In genomic region chr17:76726766-76727718, GRCh38 we compare ENCODE assay signal across 1 cellular context.
TF ChIP-seq lines count a peak whose summit lies in the region.

Gene METTL23, plus strand, starts transcription at chr17:76726839. Its CDS starts 2,872 bp downstream, at chr17:76729711.

TF ChIP-seq in HepG2, 621 proteins besides CTCF, POLR2A, EP300 and RAD21 (continued from another document and continues in another):
- TF ChIP-seq JUND (CRISPR knock-in tag; IDR thresholded peaks at IDR 0.05) (peak; percentile 51; the same call in 1 of the 2 replicates), TRIM22 (IDR thresholded peaks at IDR 0.05) (no peak), KLF6 (CRISPR knock-in tag; IDR thresholded peaks at IDR 0.05) (peak; percentile 70; the same call in 1 of the 2 replicates), ZNF616 (CRISPR knock-in tag; IDR thresholded peaks at IDR 0.05; ENCODE audit: low read depth) (peak; percentile 22; the same call in 1 of the 2 replicates), ZNF343 (CRISPR knock-in tag; IDR thresholded peaks at IDR 0.05) (no peak), SYNCRIP (IDR thresholded peaks at IDR 0.05; ENCODE audit: insufficient read depth, low read depth, low read length) (no peak), ZNF382 (CRISPR knock-in tag; IDR thresholded peaks at IDR 0.05; ENCODE audit: borderline replicate concordance) (no peak), JDP2 (CRISPR knock-in tag; IDR thresholded peaks at IDR 0.05; ENCODE audit: borderline replicate concordance) (0 out of 2 replicates have a peak, but pooled peaks have one; percentile 59), U2AF2 (IDR thresholded peaks at IDR 0.05; ENCODE audit: low read depth, low read length) (no peak), CHD4 (IDR thresholded peaks at IDR 0.05; ENCODE audit: borderline replicate concordance, low read length) (no peak), ELK4 (CRISPR knock-in tag; IDR thresholded peaks at IDR 0.05; ENCODE audit: borderline replicate concordance) (peak; percentile 91; the same call in 1 of the 2 replicates), KDM5A (IDR thresholded peaks at IDR 0.05; ENCODE audit: borderline replicate concordance, low read length) (peak; percentile 93), SP4 (CRISPR knock-in tag; IDR thresholded peaks at IDR 0.05) (no peak; the same call in 1 of the 2 replicates), KLF15 (CRISPR knock-in tag; IDR thresholded peaks at IDR 0.05; ENCODE audit: borderline replicate concordance) (0 out of 2 replicates have a peak, but pooled peaks have one; percentile 59), PRDM15 (CRISPR knock-in tag; IDR thresholded peaks at IDR 0.05) (peak; percentile 30; the same call in 1 of the 2 replicates), ZBTB2 (CRISPR knock-in tag; IDR thresholded peaks at IDR 0.05; ENCODE audit: low read depth) (peak; percentile 37; the same call in 1 of the 2 replicates), MYNN (CRISPR knock-in tag; IDR thresholded peaks at IDR 0.05; ENCODE audit: low read depth) (0 out of 2 replicates have a peak, but pooled peaks have one; percentile 24), ZNF180 (CRISPR knock-in tag; IDR thresholded peaks at IDR 0.05; ENCODE audit: borderline replicate concordance, low read depth) (0 out of 2 replicates have a peak, but pooled peaks have one; percentile 16), RFX1 (IDR thresholded peaks at IDR 0.05) (no peak), PAX8 (CRISPR knock-in tag; IDR thresholded peaks at IDR 0.05; ENCODE audit: borderline replicate concordance) (no peak), BATF2 (CRISPR knock-in tag; IDR thresholded peaks at IDR 0.05) (peak; percentile 76; the same call in 1 of the 2 replicates), IRX3 (CRISPR knock-in tag; IDR thresholded peaks at IDR 0.05; ENCODE audit: borderline replicate concordance, low read depth) (no peak; the same call in 1 of the 2 replicates), ZNF614 (CRISPR knock-in tag; IDR thresholded peaks at IDR 0.05; ENCODE audit: borderline replicate concordance) (peak; percentile 65; the same call in 1 of the 2 replicates), ZNF337 (CRISPR knock-in tag; IDR thresholded peaks at IDR 0.05; ENCODE audit: borderline replicate concordance, low read depth) (no peak), ZNF362 (CRISPR knock-in tag; IDR thresholded peaks at IDR 0.05; ENCODE audit: borderline replicate concordance) (peak; percentile 28; the same call in 1 of the 2 replicates), ZFP36 (IDR thresholded peaks at IDR 0.05; ENCODE audit: borderline replicate concordance, low read depth, low read length, partially characterized antibody) (no peak), ETV6 (CRISPR knock-in tag; conservative IDR thresholded peaks at IDR 0.05) (peak; percentile 80), NFATC3 (CRISPR knock-in tag; IDR thresholded peaks at IDR 0.05) (no peak), ZFP82 (CRISPR knock-in tag; IDR thresholded peaks at IDR 0.05; ENCODE audit: borderline replicate concordance) (peak; percentile 94), XRCC5 (optimal IDR thresholded peaks at IDR 0.05; ENCODE audit: low read length) (peak; percentile 70), ZNF781 (CRISPR knock-in tag; IDR thresholded peaks at IDR 0.05; ENCODE audit: borderline replicate concordance, not compliant biosample characterization) (peak; percentile 91), ZNF670 (CRISPR knock-in tag; IDR thresholded peaks at IDR 0.05; ENCODE audit: borderline replicate concordance) (peak; percentile 83), CCAR2 (optimal IDR thresholded peaks at IDR 0.05; ENCODE audit: low read depth, low read length) (no peak), TBL1XR1 (IDR thresholded peaks at IDR 0.05; ENCODE audit: borderline replicate concordance, low read length, partially characterized antibody) (peak; percentile 22), ZKSCAN8 (CRISPR knock-in tag; IDR thresholded peaks at IDR 0.05; ENCODE audit: borderline replicate concordance) (0 out of 2 replicates have a peak, but pooled peaks have one; percentile 12), DZIP1 (CRISPR knock-in tag; IDR thresholded peaks at IDR 0.05) (no peak), ZBTB8A (CRISPR knock-in tag; IDR thresholded peaks at IDR 0.05; ENCODE audit: borderline replicate concordance, low read depth) (peak; percentile 20; the same call in 1 of the 2 replicates), HCFC1 (IDR thresholded peaks at IDR 0.05; ENCODE audit: low read depth, low read length) (no peak)
- TF ChIP-seq, protein P1, sequence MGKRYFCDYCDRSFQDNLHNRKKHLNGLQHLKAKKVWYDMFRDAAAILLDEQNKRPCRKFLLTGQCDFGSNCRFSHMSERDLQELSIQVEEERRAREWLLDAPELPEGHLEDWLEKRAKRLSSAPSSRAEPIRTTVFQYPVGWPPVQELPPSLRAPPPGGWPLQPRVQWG (CRISPR knock-in tag; IDR thresholded peaks at IDR 0.05; ENCODE audit: borderline replicate concordance, low read depth), result no peak; the same call in 1 of the 2 replicates
- TF ChIP-seq, protein P2, sequence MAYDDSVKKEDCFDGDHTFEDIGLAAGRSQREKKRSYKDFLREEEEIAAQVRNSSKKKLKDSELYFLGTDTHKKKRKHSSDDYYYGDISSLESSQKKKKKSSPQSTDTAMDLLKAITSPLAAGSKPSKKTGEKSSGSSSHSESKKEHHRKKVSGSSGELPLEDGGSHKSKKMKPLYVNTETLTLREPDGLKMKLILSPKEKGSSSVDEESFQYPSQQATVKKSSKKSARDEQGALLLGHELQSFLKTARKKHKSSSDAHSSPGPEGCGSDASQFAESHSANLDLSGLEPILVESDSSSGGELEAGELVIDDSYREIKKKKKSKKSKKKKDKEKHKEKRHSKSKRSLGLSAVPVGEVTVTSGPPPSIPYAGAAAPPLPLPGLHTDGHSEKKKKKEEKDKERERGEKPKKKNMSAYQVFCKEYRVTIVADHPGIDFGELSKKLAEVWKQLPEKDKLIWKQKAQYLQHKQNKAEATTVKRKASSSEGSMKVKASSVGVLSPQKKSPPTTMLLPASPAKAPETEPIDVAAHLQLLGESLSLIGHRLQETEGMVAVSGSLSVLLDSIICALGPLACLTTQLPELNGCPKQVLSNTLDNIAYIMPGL (CRISPR knock-in tag; IDR thresholded peaks at IDR 0.05; ENCODE audit: borderline replicate concordance in 1 of 2, low read depth in 1 of 2), result peak; percentile 90 to 96
- TF ChIP-seq, protein P3, sequence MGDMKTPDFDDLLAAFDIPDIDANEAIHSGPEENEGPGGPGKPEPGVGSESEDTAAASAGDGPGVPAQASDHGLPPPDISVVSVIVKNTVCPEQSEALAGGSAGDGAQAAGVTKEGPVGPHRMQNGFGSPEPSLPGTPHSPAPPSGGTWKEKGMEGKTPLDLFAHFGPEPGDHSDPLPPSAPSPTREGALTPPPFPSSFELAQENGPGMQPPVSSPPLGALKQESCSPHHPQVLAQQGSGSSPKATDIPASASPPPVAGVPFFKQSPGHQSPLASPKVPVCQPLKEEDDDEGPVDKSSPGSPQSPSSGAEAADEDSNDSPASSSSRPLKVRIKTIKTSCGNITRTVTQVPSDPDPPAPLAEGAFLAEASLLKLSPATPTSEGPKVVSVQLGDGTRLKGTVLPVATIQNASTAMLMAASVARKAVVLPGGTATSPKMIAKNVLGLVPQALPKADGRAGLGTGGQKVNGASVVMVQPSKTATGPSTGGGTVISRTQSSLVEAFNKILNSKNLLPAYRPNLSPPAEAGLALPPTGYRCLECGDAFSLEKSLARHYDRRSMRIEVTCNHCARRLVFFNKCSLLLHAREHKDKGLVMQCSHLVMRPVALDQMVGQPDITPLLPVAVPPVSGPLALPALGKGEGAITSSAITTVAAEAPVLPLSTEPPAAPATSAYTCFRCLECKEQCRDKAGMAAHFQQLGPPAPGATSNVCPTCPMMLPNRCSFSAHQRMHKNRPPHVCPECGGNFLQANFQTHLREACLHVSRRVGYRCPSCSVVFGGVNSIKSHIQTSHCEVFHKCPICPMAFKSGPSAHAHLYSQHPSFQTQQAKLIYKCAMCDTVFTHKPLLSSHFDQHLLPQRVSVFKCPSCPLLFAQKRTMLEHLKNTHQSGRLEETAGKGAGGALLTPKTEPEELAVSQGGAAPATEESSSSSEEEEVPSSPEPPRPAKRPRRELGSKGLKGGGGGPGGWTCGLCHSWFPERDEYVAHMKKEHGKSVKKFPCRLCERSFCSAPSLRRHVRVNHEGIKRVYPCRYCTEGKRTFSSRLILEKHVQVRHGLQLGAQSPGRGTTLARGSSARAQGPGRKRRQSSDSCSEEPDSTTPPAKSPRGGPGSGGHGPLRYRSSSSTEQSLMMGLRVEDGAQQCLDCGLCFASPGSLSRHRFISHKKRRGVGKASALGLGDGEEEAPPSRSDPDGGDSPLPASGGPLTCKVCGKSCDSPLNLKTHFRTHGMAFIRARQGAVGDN (CRISPR knock-in tag; IDR thresholded peaks at IDR 0.05), result peak; percentile 77
